9 cellular contexts compared by ENCODE assay signal in the genomic region with DNA sequence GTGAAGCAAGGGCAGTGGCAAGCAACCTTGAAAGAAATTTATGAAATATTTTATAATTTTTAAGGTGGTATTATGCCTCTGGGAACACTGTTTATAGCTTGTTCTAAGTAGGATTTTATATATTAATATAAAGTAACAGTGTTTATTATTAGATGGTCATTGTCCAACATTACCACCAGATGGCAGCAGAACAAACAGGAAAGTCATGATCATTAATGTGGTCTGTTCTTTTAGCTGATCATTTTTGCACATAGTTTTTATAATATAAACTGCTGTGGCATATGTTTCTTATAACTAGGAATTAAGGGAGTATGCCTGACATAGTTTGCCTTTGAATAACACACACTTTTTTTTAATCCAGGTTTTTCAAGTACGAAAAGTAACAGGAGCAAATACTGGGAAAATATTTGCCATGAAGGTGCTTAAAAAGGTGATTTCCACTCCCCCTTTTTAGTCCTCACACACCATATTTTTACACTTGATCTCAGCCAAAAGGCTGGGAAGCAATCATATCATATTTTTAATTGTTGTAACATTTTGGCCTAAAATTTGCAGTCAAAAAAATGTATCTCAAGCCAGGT. TPM values are rescaled to one million over a fixed set of nuclear protein-coding genes. Genes with fewer than 3 reads are reported as not detected.
DNase-seq lines count a peak whose midpoint lies in the region; ATAC-seq and TF ChIP-seq lines count a peak whose summit lies in the region.
"Had no signal": no experiment of that assay in that cellular context is flagged by ENCODE, and none has a peak within 500 bp of the region (broad histone marks: within the 10 kb centered on the region; RNA-seq: fewer than 3 reads in every experiment).

No MANE protein-coding gene starts in this region.

- no peaks in the 10 kb centered on the region for H3K4me1 ChIP-seq in H9 (ENCODE audit: insufficient read depth, low read length)
- H3K4me1 ChIP-seq: SJCRH30 had no signal

- no peak overlapping the region for H2AFZ ChIP-seq in H9 (ENCODE audit: low read length)

- H3K9ac ChIP-seq in H9 (ENCODE audit: extremely low read depth, insufficient read length, low read length) = no peak overlapping the region

- H2AK5ac ChIP-seq in H9 (ENCODE audit: insufficient read length, low read length) = no peak overlapping the region

- H3K79me2 ChIP-seq in H9 (ENCODE audit: insufficient read depth, low read length) = no peaks in the 10 kb centered on the region

- H2BK12ac ChIP-seq in H9 (ENCODE audit: insufficient read length, low read depth, low read length) = no peak overlapping the region

- H4K91ac ChIP-seq in H9 (ENCODE audit: insufficient read length, low read depth, low read length) = no peak overlapping the region

- peak; percentile 79 for TF ChIP-seq CTCF in H9 (conservative IDR thresholded peaks at IDR 0.05)

- H3K4ac ChIP-seq in H9 (ENCODE audit: low read depth, low read length) = no peak overlapping the region

- H3K14ac ChIP-seq in H9 (ENCODE audit: insufficient read depth, low read length) = no peak overlapping the region

- intact Hi-C loops in activated CD4-positive, alpha-beta memory T cell treated with anti-CD3 and anti-CD28 coated beads for 36 hours (cut with micrococcal nuclease) = loop anchor here (5.0 kb wide), 1 partner anchor 48 kb away; a partner anchor contains a TSS

- H3K4me1 Mint-ChIP-seq in H9 = no peaks in the 10 kb centered on the region
- H3K4me1 Mint-ChIP-seq in activated CD4-positive, alpha-beta memory T cell treated with anti-CD3 and anti-CD28 coated beads for 36 hours (ENCODE audit: low read depth) = no peaks in the 10 kb centered on the region

- no peaks in the 10 kb centered on the region for H3K79me1 ChIP-seq in H9 (ENCODE audit: insufficient read depth, low read depth, low read length, poor library complexity, severe bottlenecking)

- no peak overlapping the region for H3K27ac ChIP-seq in H9 (ENCODE audit: insufficient read length, low read depth, low read length)
- H3K27ac ChIP-seq: SJCRH30 had no signal

- no peak for ATAC-seq in GM19395 (IDR thresholded peaks at IDR 0.05; ENCODE audit: unreplicated experiment)

- no peak overlapping the region for H3K18ac ChIP-seq in H9 (ENCODE audit: insufficient read length, low read depth, low read length)

- H4K20me1 ChIP-seq in H9 (ENCODE audit: control insufficient read depth, insufficient read depth, insufficient read length) = no peaks in the 10 kb centered on the region

- DNase-seq in COLO668 (lab: John Stamatoyannopoulos, UW; ENCODE audit: unreplicated experiment) (peak; percentile 0), H9 (no peak), NCI-H748 treated with DMSO at 0.1 percent for 48 hours (lab: John Stamatoyannopoulos, UW) (peak; percentile 24), cerebellum (ENCODE audit: low spot score) (peak; percentile 59), medulla oblongata (ENCODE audit: extremely low spot score) (peak; percentile 48)
- DNase-seq in activated CD4-positive, alpha-beta memory T cell treated with anti-CD3 and anti-CD28 coated beads for 36 hours = no peak
- DNase-seq in activated effector memory CD4-positive, alpha-beta T cell treated with anti-CD3 and anti-CD28 coated beads, Interleukin-2, amount 50 U/mL, for 16 hours = no peak

- H3K27me3 ChIP-seq in H9 (ENCODE audit: insufficient read depth, low read length) = no peaks in the 10 kb centered on the region
- H3K27me3 ChIP-seq: SJCRH30 had no signal

- no peak overlapping the region for H3K4me3 Mint-ChIP-seq in H9
- H3K4me3 Mint-ChIP-seq in activated CD4-positive, alpha-beta memory T cell treated with anti-CD3 and anti-CD28 coated beads for 36 hours = no peak overlapping the region

- H3T11ph ChIP-seq in H9 (ENCODE audit: low read length) = no peak overlapping the region

- no peak overlapping the region for H2BK15ac ChIP-seq in H9 (ENCODE audit: low read depth, low read length)

- no peaks in the 10 kb centered on the region for H3K23me2 ChIP-seq in H9 (ENCODE audit: insufficient read length, low read depth, low read length, poor library complexity, severe bottlenecking)

- peaks cover 4 to 38% (median 28%) of the 10 kb centered on the region in 3 experiments; a peak in 6 of 7 replicates for H3K36me3 Mint-ChIP-seq in H9 (ENCODE audit: insufficient read depth in 1 of 3, low read depth in 3 of 3)
- peaks cover 39% of the 10 kb centered on the region for H3K36me3 Mint-ChIP-seq in activated CD4-positive, alpha-beta memory T cell treated with anti-CD3 and anti-CD28 coated beads for 36 hours

- WGBS in H9 (ENCODE audit: extremely low coverage, insufficient read length, low lambda C conversion rate) = no CpG with 5 or more reads among the region's 1 CpG

- no peak overlapping the region for H3K4me2 ChIP-seq in H9 (ENCODE audit: insufficient read depth, insufficient read length, low read length)

- no peak overlapping the region for H4K5ac ChIP-seq in H9 (ENCODE audit: insufficient read length, low read depth, low read length)

- no peaks in the 10 kb centered on the region for H3K27me3 Mint-ChIP-seq in H9 (ENCODE audit: low read depth)
- H3K27me3 Mint-ChIP-seq in activated CD4-positive, alpha-beta memory T cell treated with anti-CD3 and anti-CD28 coated beads for 36 hours = no peaks in the 10 kb centered on the region

- no peak overlapping the region for H3K56ac ChIP-seq in H9 (ENCODE audit: insufficient read length, low read depth, low read length)

- no peak overlapping the region for H3K27ac Mint-ChIP-seq in H9
- H3K27ac Mint-ChIP-seq in activated CD4-positive, alpha-beta memory T cell treated with anti-CD3 and anti-CD28 coated beads for 36 hours = no peak overlapping the region

- H3K9me3 Mint-ChIP-seq in H9 = no peaks in the 10 kb centered on the region
- H3K9me3 Mint-ChIP-seq in activated CD4-positive, alpha-beta memory T cell treated with anti-CD3 and anti-CD28 coated beads for 36 hours = no peaks in the 10 kb centered on the region

- no peak overlapping the region for H2BK20ac ChIP-seq in H9 (ENCODE audit: low read depth, low read length, poor library complexity, severe bottlenecking)

- no peak overlapping the region for H2BK120ac ChIP-seq in H9 (ENCODE audit: low read depth, low read length, poor library complexity, severe bottlenecking)

- no peak overlapping the region for H4K8ac ChIP-seq in H9 (replicated peaks; ENCODE audit: insufficient read length, low read depth, low read length)

- no peak overlapping the region for H2BK5ac ChIP-seq in H9 (ENCODE audit: insufficient read length, low read length)

- CTCF ChIA-PET in activated CD4-positive, alpha-beta memory T cell treated with anti-CD3 and anti-CD28 coated beads for 36 hours (lab: Charles Lee) = interaction anchor here (0.6 to 2.7 kb wide), 28 partner anchors 9 to 270 kb away, joined by 3 to 14 read pairs (median 5); a partner anchor contains a TSS

- POLR2A ChIA-PET in activated CD4-positive, alpha-beta memory T cell treated with anti-CD3 and anti-CD28 coated beads for 36 hours (lab: Charles Lee) = interaction anchor here (0.6 to 1.1 kb wide), 2 partner anchors 21 to 122 kb away, joined by 3 read pairs; no protein-coding TSS in a partner anchor

- H3K9me3 ChIP-seq in H9 (ENCODE audit: control insufficient read depth, low read depth, low read length) = no peaks in the 10 kb centered on the region
- H3K9me3 ChIP-seq: SJCRH30 had no signal

- H3K23ac ChIP-seq in H9 (ENCODE audit: insufficient read length, low read depth, low read length) = no peak overlapping the region

RNA-seq across cellular contexts. Expression of a gene that starts 21.4 kb away (rescaled TPM):
- total RNA-seq in H9 (2021) = 28.7 and 36.1 TPM in 2 replicates
- total RNA-seq in cerebellum = 46.0 TPM
- total RNA-seq in activated CD4-positive, alpha-beta memory T cell treated with anti-CD3 and anti-CD28 coated beads for 36 hours = 10 to 100 TPM; 41.6 to 44.8 TPM

RNA-seq across cellular contexts. Expression of a gene that starts 21.6 kb away (rescaled TPM):
- total RNA-seq in H9 (2021) = 26.4 and 27.1 TPM in 2 replicates
- total RNA-seq in cerebellum = 12.6 TPM
- total RNA-seq in activated CD4-positive, alpha-beta memory T cell treated with anti-CD3 and anti-CD28 coated beads for 36 hours = 10 to 100 TPM; 11.0 to 12.7 TPM

RNA-seq across cellular contexts. Expression of a gene that starts 50.2 kb away (rescaled TPM):
- total RNA-seq in H9 (2021) (6.8 and 8.8 TPM in 2 replicates), cerebellum (25.2 TPM)
- total RNA-seq in activated CD4-positive, alpha-beta memory T cell treated with anti-CD3 and anti-CD28 coated beads for 36 hours = 10 to 100 TPM; 34.7 to 35.5 TPM

Comparison
In these comparisons a context has a peak if more than half of its experiments do, and no peak if none do; other contexts are left out.
1. DNase-seq: peak in COLO668 (single experiment), NCI-H748 treated with DMSO at 0.1 percent for 48 hours (single experiment), cerebellum (single experiment) and medulla oblongata (single experiment); none in H9 (single experiment), activated CD4-positive, alpha-beta memory T cell treated with anti-CD3 and anti-CD28 coated beads for 36 hours (single experiment) and activated effector memory CD4-positive, alpha-beta T cell treated with anti-CD3 and anti-CD28 coated beads, Interleukin-2, amount 50 U/mL, for 16 hours (single experiment).